18 cellular contexts compared by ENCODE assay signal in the genomic region with DNA sequence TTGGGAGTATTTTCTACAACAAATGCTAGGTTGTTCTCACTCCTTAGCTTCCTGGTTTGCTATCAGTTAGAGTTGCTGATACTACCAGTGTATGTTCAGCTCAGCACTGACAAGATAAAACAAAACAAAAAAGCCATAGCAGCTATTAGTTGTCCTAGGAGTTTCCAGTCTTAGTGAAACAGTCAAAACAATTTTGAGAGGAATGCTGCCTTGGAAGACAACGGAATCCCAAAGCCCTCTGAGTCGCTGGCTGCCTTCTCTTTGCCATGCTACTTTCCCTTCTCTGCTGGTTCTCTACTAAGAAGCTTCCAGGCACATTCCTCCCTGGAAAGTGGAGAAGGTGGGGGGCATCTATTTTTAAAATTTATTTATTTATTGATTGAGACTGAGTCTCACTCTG. TPM values are rescaled to one million over a fixed set of nuclear protein-coding genes. Genes with fewer than 3 reads are reported as not detected.
A peak's percentile ranks its signal among the peaks of the same experiment; 100 is the strongest.
DNase-seq lines count a peak whose midpoint lies in the region; ATAC-seq, FAIRE-seq and TF ChIP-seq lines count a peak whose summit lies in the region.
"Had no signal": no experiment of that assay in that cellular context is flagged by ENCODE, and none has a peak within 500 bp of the region (broad histone marks: within the 10 kb centered on the region; RNA-seq: fewer than 3 reads in every experiment).

No MANE protein-coding gene starts in this region.

- H3K23ac ChIP-seq in IMR-90 (ENCODE audit: low read depth, low read length): peak overlapping the region; percentile 73
- no peak overlapping the region for H3K23ac ChIP-seq in H1 (ENCODE audit: insufficient read length)

- H3K9me1 ChIP-seq in IMR-90 (ENCODE audit: insufficient read depth, low read length): peaks cover 7% of the 10 kb centered on the region

- H2BK20ac ChIP-seq in IMR-90 (ENCODE audit: low read depth, low read length) (peak overlapping the region; percentile 90), H1 (ENCODE audit: low read length) (no peak overlapping the region)

- dilution Hi-C loops in IMR-90 (cut with HindIII; ENCODE audit: low sequenced_read_pairs, unreplicated experiment): no loop called here

- no peak overlapping the region for H3K4me3 ChIP-seq in IMR-90 (ENCODE audit: insufficient read depth, low read depth, low read length)
- no peak overlapping the region for H3K4me3 ChIP-seq in H1 (ENCODE audit: extremely low read depth in 1 of 4, insufficient read depth in 2 of 4, low read depth in 3 of 4, low read length in 4 of 4)
- H3K4me3 ChIP-seq: BLaER1 treated with 17β-estradiol and CSF1 and Interleukin-3, amounts not matched to agents 10 nM and 100 nM; GM12878; SJCRH30 had no signal

- H3K4me3 Mint-ChIP-seq in Calu3 (ENCODE audit: low read depth, unreplicated experiment): peak overlapping the region; percentile 5
- H3K4me3 Mint-ChIP-seq in nephron: peak overlapping the region in 1 of 3 experiments; percentile 20
- H3K4me3 Mint-ChIP-seq: T-cell had no signal

- in situ Hi-C loops in IMR-90 (cut with MboI; ENCODE audit: low sequenced_read_pairs): no loop called here

- TF ChIP-seq POLR2A in IMR-90 (IDR thresholded peaks at IDR 0.05; ENCODE audit: low read depth, low read length) (no peak), H1 (IDR thresholded peaks at IDR 0.05; ENCODE audit: control extremely low read depth in 1 of 2, low read depth in 2 of 2, low read length in 2 of 2) (no peak)

- H3K4ac ChIP-seq in IMR-90 (ENCODE audit: low read depth, low read length): peak overlapping the region; percentile 76
- no peak overlapping the region for H3K4ac ChIP-seq in H1 (replicated peaks; ENCODE audit: insufficient read length, low read depth, low read length)

- WGBS in IMR-90 (ENCODE audit: extremely low coverage in 2 of 2, insufficient read length in 1 of 2), 2 experiments: no CpG with 5 or more reads among the region's 2 CpGs
- 73% methylated on average over 2 of the region's 2 CpGs; no CpG with 5 or more reads in 1 of the 2 experiments for WGBS in H1 (ENCODE audit: extremely low coverage in 1 of 2, insufficient coverage in 1 of 2, insufficient read length in 1 of 2, insufficient replicate concordance in 2 of 2, low coverage in 1 of 2, low lambda C conversion rate in 2 of 2, missing lambda C conversion rate in 1 of 2), 2 experiments

- H4K91ac ChIP-seq in IMR-90 (ENCODE audit: insufficient read depth, low read depth, low read length): peak overlapping the region; percentile 83
- H4K91ac ChIP-seq in H1 (replicated peaks; ENCODE audit: insufficient read length, low read length): no peak overlapping the region

- H3K4me2 ChIP-seq in IMR-90 (ENCODE audit: low read depth, low read length): peak overlapping the region; percentile 22
- no peak overlapping the region for H3K4me2 ChIP-seq in H1 (ENCODE audit: insufficient read depth in 1 of 2, low read depth in 2 of 2, low read length in 2 of 2)
- H3K4me2 ChIP-seq: BLaER1 treated with 17β-estradiol and CSF1 and Interleukin-3, amounts not matched to agents 10 nM and 100 nM had no signal

- H2BK12ac ChIP-seq in H1 (ENCODE audit: low read depth, low read length): no peak overlapping the region

- no peak for FAIRE-seq in H1 (lab: Jason Lieb, UNC)
- FAIRE-seq: GM12878 had no signal

- H3K4me1 ChIP-seq in IMR-90 (ENCODE audit: control insufficient read depth, insufficient read depth, low read length) (peaks cover 14% of the 10 kb centered on the region), H1 (replicated peaks in 1 of 4; ENCODE audit: control insufficient read depth in 3 of 4, insufficient read depth in 4 of 4, low read length in 3 of 4) (peaks cover 0 to 7% (median 4%) of the 10 kb centered on the region in 4 experiments; a peak in 4 of 7 replicates)

- H3K27ac Mint-ChIP-seq in Calu3 (ENCODE audit: unreplicated experiment): peak overlapping the region; percentile 28
- peak overlapping the region in 2 of 3 experiments; percentile 8 to 61 for H3K27ac Mint-ChIP-seq in nephron
- H3K27ac Mint-ChIP-seq: T-cell had no signal

- H3K79me2 ChIP-seq in H1 (ENCODE audit: control insufficient read depth in 1 of 2, insufficient read depth in 2 of 2, low read length in 2 of 2): no peaks in the 10 kb centered on the region

- peak overlapping the region; percentile 48; the same call in 1 of the 2 replicates for H3K56ac ChIP-seq in IMR-90 (ENCODE audit: extremely low read depth, insufficient read depth, low read length)
- H3K56ac ChIP-seq in H1 (replicated peaks; ENCODE audit: insufficient read length, low read depth, low read length): no peak overlapping the region

- H3K4me1 Mint-ChIP-seq in Calu3 (ENCODE audit: low read depth, unreplicated experiment) (peaks cover 42% of the 10 kb centered on the region), nephron (peaks cover 12% of the 10 kb centered on the region)

- no peaks in the 10 kb centered on the region for H3K9me3 Mint-ChIP-seq in Calu3 (ENCODE audit: low read depth, unreplicated experiment)
- H3K9me3 Mint-ChIP-seq in nephron: no peaks in the 10 kb centered on the region
- H3K9me3 Mint-ChIP-seq: T-cell had no signal

- no peak for TF ChIP-seq RAD21 in IMR-90 (IDR thresholded peaks at IDR 0.05; ENCODE audit: low read length)
- no peak for TF ChIP-seq RAD21 in H1 (IDR thresholded peaks at IDR 0.05 in 1 of 2, conservative IDR thresholded peaks at IDR 0.05 in 1 of 2; ENCODE audit: low read depth in 2 of 2, low read length in 2 of 2)

- TF ChIP-seq EP300 in H1 (IDR thresholded peaks at IDR 0.05; ENCODE audit: borderline replicate concordance in 1 of 2, low read depth in 2 of 2, low read length in 2 of 2): no peak

- H3K36me3 Mint-ChIP-seq in Calu3 (ENCODE audit: insufficient read depth, unreplicated experiment) (peaks cover 4% of the 10 kb centered on the region), nephron (ENCODE audit: low read depth) (no peaks in the 10 kb centered on the region)
- H3K36me3 Mint-ChIP-seq: T-cell had no signal

- CTCF ChIA-PET in Calu3 (lab: Charles Lee) (interaction anchor here (1.0 to 1.7 kb wide), 4 partner anchors 15 to 188 kb away, joined by 3 to 4 read pairs (median 3); no protein-coding TSS in a partner anchor), IMR-90 (lab: Yijun Ruan, JAX) (interaction anchor here (0.9 kb wide), 2 partner anchors 9 to 68 kb away, joined by 3 read pairs; a partner anchor contains a TSS), H1 (lab: Charles Lee; ENCODE audit: partially characterized antibody) (interaction anchor here (0.7 kb wide), 1 partner anchor 124 kb away, joined by 3 read pairs; no protein-coding TSS in a partner anchor)

- peak overlapping the region; percentile 62 to 84 for H4K8ac ChIP-seq in IMR-90 (ENCODE audit: low read depth in 2 of 2, low read length in 2 of 2)
- no peak overlapping the region for H4K8ac ChIP-seq in H1 (ENCODE audit: extremely low read depth, insufficient read depth, low read length)

- no peak overlapping the region for H2AFZ ChIP-seq in IMR-90 (replicated peaks; ENCODE audit: low read length, poor library complexity)
- H2AFZ ChIP-seq in H1 (ENCODE audit: low read length): no peak overlapping the region

- H2BK5ac ChIP-seq in IMR-90 (ENCODE audit: low read depth, low read length, poor library complexity, severe bottlenecking) (peak overlapping the region; percentile 84), H1 (ENCODE audit: low read depth, low read length) (no peak overlapping the region)

- H3K79me1 ChIP-seq in IMR-90 (ENCODE audit: low read depth in 1 of 2, low read length in 2 of 2): 0 out of 4 replicates have a peak, but pooled peaks cover 0 to 3% of the 10 kb centered on the region in 2 experiments
- H3K79me1 ChIP-seq in H1 (ENCODE audit: low read depth, low read length): no peaks in the 10 kb centered on the region

- ATAC-seq in IMR-90 (ENCODE audit: low read depth): peak; percentile 30
- no peak for ATAC-seq in Right ventricle myocardium inferior
- ATAC-seq: GM12878, T-cell had no signal

- H3K27me3 ChIP-seq in IMR-90 (ENCODE audit: control insufficient read depth, insufficient read depth, low read length) (no peaks in the 10 kb centered on the region), H1 (replicated peaks in 1 of 4; ENCODE audit: control insufficient read depth in 3 of 4, extremely low read depth in 1 of 4, insufficient read depth in 3 of 4, low read length in 3 of 4) (no peaks in the 10 kb centered on the region)
- H3K27me3 ChIP-seq: BLaER1 treated with 17β-estradiol and CSF1 and Interleukin-3, amounts not matched to agents 10 nM and 100 nM; SJCRH30 had no signal

- no peaks in the 10 kb centered on the region for H3K36me3 ChIP-seq in IMR-90 (ENCODE audit: control insufficient read depth, insufficient read depth, low read length)
- H3K36me3 ChIP-seq in H1 (ENCODE audit: control insufficient read depth in 2 of 4, insufficient read depth in 4 of 4, low read length in 3 of 4): no peaks in the 10 kb centered on the region
- H3K36me3 ChIP-seq: BLaER1 treated with 17β-estradiol and CSF1 and Interleukin-3, amounts not matched to agents 10 nM and 100 nM; SJCRH30 had no signal

- peak overlapping the region; percentile 98; the same call in 1 of the 2 replicates for H3K27ac ChIP-seq in IMR-90 (ENCODE audit: insufficient read depth, low read length)
- no peak overlapping the region for H3K27ac ChIP-seq in H1 (ENCODE audit: low read depth, low read length)
- H3K27ac ChIP-seq: BLaER1 treated with 17β-estradiol and CSF1 and Interleukin-3, amounts not matched to agents 10 nM and 100 nM; SJCRH30 had no signal

- H3K27me3 Mint-ChIP-seq in Calu3 (ENCODE audit: unreplicated experiment) (no peaks in the 10 kb centered on the region), nephron (ENCODE audit: low read depth) (peaks cover 16% of the 10 kb centered on the region)

- BruUV-seq in Calu3 (replicated peaks; lab: Mats Ljungman, UMichigan) (no TSS peak), IMR-90 (replicated peaks; lab: Mats Ljungman, UMichigan) (no TSS peak)

- H3K14ac ChIP-seq in IMR-90 (replicated peaks; ENCODE audit: low read depth, low read length) (peak overlapping the region; percentile 69), H1 (ENCODE audit: insufficient read length) (no peak overlapping the region)

- H2AK9ac ChIP-seq in IMR-90 (replicated peaks; ENCODE audit: low read depth, low read length, poor library complexity): no peak overlapping the region

- no peaks in the 10 kb centered on the region for H4K20me1 ChIP-seq in IMR-90 (ENCODE audit: insufficient read depth, low read length)
- no peaks in the 10 kb centered on the region for H4K20me1 ChIP-seq in H1 (replicated peaks in 1 of 2; ENCODE audit: control insufficient read depth in 1 of 2, insufficient read depth in 2 of 2, low read length in 2 of 2)
- H4K20me1 ChIP-seq: BLaER1 treated with 17β-estradiol and CSF1 and Interleukin-3, amounts not matched to agents 10 nM and 100 nM had no signal

- peak overlapping the region; percentile 8; the same call in 1 of the 2 replicates for H3K9ac ChIP-seq in IMR-90 (ENCODE audit: low read depth, low read length)
- no peak overlapping the region for H3K9ac ChIP-seq in H1 (replicated peaks in 1 of 4; ENCODE audit: extremely low read depth in 1 of 4, low read depth in 3 of 4, low read length in 3 of 4)
- H3K9ac ChIP-seq: BLaER1 treated with 17β-estradiol and CSF1 and Interleukin-3, amounts not matched to agents 10 nM and 100 nM had no signal

- H3K23me2 ChIP-seq in H1 (ENCODE audit: low read depth, low read length): peaks cover 5% of the 10 kb centered on the region

- no peaks in the 10 kb centered on the region for H3K9me3 ChIP-seq in IMR-90 (ENCODE audit: control insufficient read depth, insufficient read depth, low read length)
- H3K9me3 ChIP-seq in H1 (ENCODE audit: insufficient read depth in 2 of 2, low read depth in 1 of 2, low read length in 1 of 2): no peaks in the 10 kb centered on the region
- H3K9me3 ChIP-seq: BLaER1 treated with 17β-estradiol and CSF1 and Interleukin-3, amounts not matched to agents 10 nM and 100 nM; SJCRH30 had no signal

- intact Hi-C loops in Calu3 (cut with micrococcal nuclease; ENCODE audit: unreplicated experiment) (no loop called here), IMR-90 (cut with micrococcal nuclease) (loop anchor here (1.0 kb wide), 1 partner anchor 8 kb away; no protein-coding TSS in a partner anchor), Right ventricle myocardium inferior (cut with DNase I) (no loop called here)

- H4K5ac ChIP-seq in IMR-90 (ENCODE audit: low read depth, low read length) (peak overlapping the region; percentile 98), H1 (ENCODE audit: insufficient read length, low read depth, low read length) (no peak overlapping the region)

- TF ChIP-seq CTCF in Calu3 (IDR thresholded peaks at IDR 0.05; ENCODE audit: unreplicated experiment) (no peak), IMR-90 (conservative IDR thresholded peaks at IDR 0.05; ENCODE audit: low read depth, low read length) (no peak), H1 (IDR thresholded peaks at IDR 0.05; ENCODE audit: control extremely low read depth in 1 of 3, insufficient read depth in 1 of 3, low read depth in 1 of 3, low read length in 3 of 3) (no peak), nephron (IDR thresholded peaks at IDR 0.05; ENCODE audit: unreplicated experiment in 3 of 3) (no peak)

- no peak for DNase-seq in Calu3
- peak; percentile 52 for DNase-seq in IMR-90
- DNase-seq in H1 (ENCODE audit: low read depth in 1 of 2, low spot score in 2 of 2): no peak
- DNase-seq in Right ventricle myocardium inferior (ENCODE audit: missing footprints): no peak
- DNase-seq in kidney glomerular epithelial cell (lab: John Stamatoyannopoulos, UW): no peak
- no peak for DNase-seq in SHP77 treated with DMSO at 0.1 percent for 48 hours (lab: John Stamatoyannopoulos, UW)
- no peak for DNase-seq in RKO (ENCODE audit: low spot score)
- DNase-seq: ACHN, NCI-H1417, NCI-H1930, NCI-H2171, NCI-H510A, NCI-H82, SJCRH30, T-cell had no signal

- POLR2A ChIA-PET in IMR-90 (lab: Charles Lee; ENCODE audit: unreplicated experiment): interaction anchor here (1.0 kb wide), 1 partner anchor 8 kb away, joined by 3 read pairs; no protein-coding TSS in a partner anchor
- POLR2A ChIA-PET in H1 (lab: Charles Lee; ENCODE audit: partially characterized antibody): no interaction called here

- peak overlapping the region; percentile 99 for H3K18ac ChIP-seq in IMR-90 (ENCODE audit: low read depth, low read length)
- H3K18ac ChIP-seq in H1 (ENCODE audit: extremely low read depth, low read length): no peak overlapping the region

- peak overlapping the region; percentile 61; the same call in 2 of the 3 replicates for H2BK15ac ChIP-seq in IMR-90 (ENCODE audit: low read depth, low read length)
- H2BK15ac ChIP-seq in H1 (ENCODE audit: low read length): no peak overlapping the region

- H2AK5ac ChIP-seq in IMR-90 (ENCODE audit: low read depth, low read length) (peak overlapping the region; percentile 56), H1 (ENCODE audit: low read depth, low read length) (no peak overlapping the region)

- H2BK120ac ChIP-seq in IMR-90 (ENCODE audit: low read depth, low read length) (peak overlapping the region; percentile 88), H1 (replicated peaks; ENCODE audit: low read depth, low read length) (peak overlapping the region; percentile 33)

RNA-seq across cellular contexts. Expression of a gene that starts 5.4 kb away (rescaled TPM):
- total RNA-seq in Calu3 (2022) (16.7 and 18.2 TPM in 2 replicates), IMR-90 (2012; rRNA removed) (11.1 and 16.1 TPM in 2 replicates), Right ventricle myocardium inferior (23.9 TPM)
- polyA plus RNA-seq in IMR-90 (2012; rRNA removed) (3.0 and 3.2 TPM in 2 replicates), H1 (2011; rRNA removed) (0.86 and 1.2 TPM in 2 replicates)
- 0.56 and 0.80 TPM in 2 replicates for polyA plus RNA-seq in IMR-90 (2012; cell fraction: cytosol; rRNA removed)
- 1.5 and 18.2 TPM in 2 replicates for polyA plus RNA-seq in IMR-90 (2012; cell fraction: nucleus; rRNA removed; ENCODE audit: low replicate concordance)
- total RNA-seq in H1 (2021; fragmentation: NEBNext Ultra II Directional; extraction: Animal tissue kit (Norgen Biotek cat#: 25700)): 4.7 and 5.0 TPM in 2 replicates
- 1.5 TPM for polyA plus RNA-seq in H1 (2011; cell fraction: cytosol; rRNA removed)
- polyA plus RNA-seq in H1 (2011; cell fraction: nucleus; rRNA removed): 4.0 TPM
- 1.7 to 3.2 TPM (median 2.4 TPM) in 4 replicates for polyA plus RNA-seq in H1 (2012, experiment 1 of 2)
- polyA plus RNA-seq in H1 (2012, experiment 2 of 2): 0.10 TPM
- 2.3 TPM for polyA plus RNA-seq in H1 (2013, experiment 1 of 2)
- 2.5 TPM for polyA plus RNA-seq in H1 (2013, experiment 2 of 2)
- 10.0 and 10.1 TPM in 2 replicates for polyA minus RNA-seq in H1 (2011; rRNA and poly(A)+ RNA removed)
- polyA minus RNA-seq in H1 (2011; cell fraction: cytosol; rRNA and poly(A)+ RNA removed): 5.9 TPM
- polyA minus RNA-seq in H1 (2011; cell fraction: nucleus; rRNA and poly(A)+ RNA removed): 20.4 TPM
